Comparison of ENCODE assay signal across 19 cellular contexts in genomic region chr2:190820416-190820815, GRCh38.
"Had no signal": no experiment of that assay in that cellular context is flagged by ENCODE, and none has a peak within 500 bp of the region (broad histone marks: within the 10 kb centered on the region; RNA-seq: fewer than 3 reads in every experiment).

No MANE protein-coding gene starts in this region.

- H3K27ac Mint-ChIP-seq: immature natural killer cell; natural killer cell treated with Interleukin-12 subunit alpha and Interleukin-12 subunit beta and Interleukin-15 and Interleukin-18, amount 100 ng/mL, for 72 hours had no signal

- H3K27ac ChIP-seq: dorsolateral prefrontal cortex, psoas muscle, right lobe of liver, stomach, thoracic aorta had no signal

- H3K4me1 ChIP-seq: psoas muscle, right lobe of liver, stomach had no signal

- H3K4me3 ChIP-seq: dorsolateral prefrontal cortex, gastroesophageal sphincter, psoas muscle, right lobe of liver, skin epidermis, stomach, thoracic aorta, transverse colon had no signal

- H3K4me3 Mint-ChIP-seq: central memory CD8-positive, alpha-beta T cell; immature natural killer cell; natural killer cell treated with Interleukin-12 subunit alpha and Interleukin-12 subunit beta and Interleukin-15 and Interleukin-18, amount 100 ng/mL, for 72 hours had no signal

- H3K27me3 ChIP-seq: dorsolateral prefrontal cortex, gastroesophageal sphincter, right lobe of liver, stomach, transverse colon had no signal

- DNase-seq: cortex of kidney; dorsolateral prefrontal cortex; effector CD8-positive, alpha-beta T cell; immature natural killer cell; kidney; occipital lobe; psoas muscle; retina; right lobe of liver; stimulated activated CD4-positive, alpha-beta T cell treated with anti-CD3 and anti-CD28 coated beads, Interleukin-12 subunit alpha, Interleukin-12 subunit beta, amount 100 ng/mL, for 4 hours; stimulated activated naive CD4-positive, alpha-beta T cell; stomach; substantia nigra; transverse colon had no signal

- H3K36me3 ChIP-seq: gastroesophageal sphincter, right lobe of liver, stomach, thoracic aorta, transverse colon had no signal

- ATAC-seq: natural killer cell treated with Interleukin-12 subunit alpha and Interleukin-12 subunit beta and Interleukin-15 and Interleukin-18, amount 100 ng/mL, for 72 hours; psoas muscle; right lobe of liver had no signal

- H3K4me1 Mint-ChIP-seq: central memory CD8-positive, alpha-beta T cell; immature natural killer cell had no signal

- H3K27me3 Mint-ChIP-seq: central memory CD8-positive, alpha-beta T cell had no signal

- H3K9me3 ChIP-seq: gastroesophageal sphincter, psoas muscle, right lobe of liver, thoracic aorta, transverse colon had no signal
